8 cellular contexts compared by ENCODE assay signal in the genomic region with DNA sequence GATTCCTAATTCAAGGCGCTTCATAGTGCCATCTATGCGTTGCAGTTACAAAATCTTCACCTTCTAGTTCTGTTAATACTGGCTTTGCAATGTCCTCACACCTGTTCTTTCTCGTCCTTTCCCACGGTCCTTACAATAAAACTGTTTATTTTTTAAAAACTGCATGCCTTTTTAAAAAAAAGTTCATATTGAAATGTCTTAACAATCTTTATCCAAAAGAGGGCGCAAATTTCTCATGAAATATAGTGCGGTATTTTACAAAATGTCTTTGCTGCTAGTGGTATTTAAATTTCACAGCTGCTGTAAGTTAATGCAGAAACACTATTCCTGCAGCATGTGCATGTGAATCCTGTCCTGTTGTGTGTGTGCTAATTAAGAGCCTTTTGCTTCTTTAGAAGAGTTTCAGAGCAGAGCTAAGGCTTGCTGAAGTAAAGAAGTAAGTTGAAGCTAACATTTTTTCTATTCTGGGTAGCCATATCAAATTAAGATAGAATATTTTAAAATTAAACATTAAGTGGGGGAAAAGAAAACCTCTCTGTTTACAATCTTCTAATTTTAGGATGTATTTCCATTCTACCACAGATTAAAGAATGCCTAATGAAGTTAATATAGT. TPM values are rescaled to one million over a fixed set of nuclear protein-coding genes. Genes with fewer than 3 reads are reported as not detected.
DNase-seq lines count a peak whose midpoint lies in the region; TF ChIP-seq lines count a peak whose summit lies in the region.

No MANE protein-coding gene starts in this region.

- H3K36me3 ChIP-seq in smooth muscle cell (ENCODE audit: low read depth), result no peaks in the 10 kb centered on the region
- no peaks in the 10 kb centered on the region for H3K36me3 ChIP-seq in MG63

- peak; percentile 14 for DNase-seq in NCI-H2196 (lab: John Stamatoyannopoulos, UW; ENCODE audit: unreplicated experiment)
- DNase-seq in NCI-H2196 treated with DMSO at 0.1 percent for 48 hours (lab: John Stamatoyannopoulos, UW; ENCODE audit: unreplicated experiment), result no peak
- peak; percentile 29 for DNase-seq in NCI-H2171 treated with DMSO at 0.1 percent for 48 hours (lab: John Stamatoyannopoulos, UW)
- peak; percentile 53 for DNase-seq in dermis blood vessel endothelial cell
- DNase-seq in smooth muscle cell (lab: John Stamatoyannopoulos, UW; ENCODE audit: unreplicated experiment), result no peak
- no peak for DNase-seq in stimulated activated naive CD4-positive, alpha-beta T cell treated with Interleukin-2 at 50 U/mL for 16 hours (lab: John Stamatoyannopoulos, UW)
- no peak for DNase-seq in HuH-7 (ENCODE audit: low spot score)
- no peak for DNase-seq in MG63

- H3K4me1 ChIP-seq in smooth muscle cell (ENCODE audit: low read depth), result no peaks in the 10 kb centered on the region

- H3K4me3 ChIP-seq in smooth muscle cell (no peak overlapping the region), MG63 (no peak overlapping the region)

- no peaks in the 10 kb centered on the region for H3K79me2 ChIP-seq in smooth muscle cell (ENCODE audit: low read depth)

- 45% methylated on average over 6 of the region's 6 CpGs for WGBS in smooth muscle cell (ENCODE audit: low lambda C conversion rate)

- no peak overlapping the region for H2AFZ ChIP-seq in smooth muscle cell (ENCODE audit: low read depth)

- no peak overlapping the region for H3K27ac ChIP-seq in smooth muscle cell (ENCODE audit: low read depth)

- no peaks in the 10 kb centered on the region for H4K20me1 ChIP-seq in smooth muscle cell (ENCODE audit: low read depth)

- peak; percentile 53 for TF ChIP-seq CTCF in smooth muscle cell (IDR thresholded peaks at IDR 0.05; ENCODE audit: borderline replicate concordance, insufficient read depth, poor library complexity, severe bottlenecking)

- H3K9ac ChIP-seq in smooth muscle cell (ENCODE audit: low read depth), result no peak overlapping the region

- H3K4me2 ChIP-seq in smooth muscle cell, result no peak overlapping the region

- H3K27me3 ChIP-seq in smooth muscle cell (ENCODE audit: low read depth) (no peaks in the 10 kb centered on the region), MG63 (peaks cover 3% of the 10 kb centered on the region; the same call in 1 of the 2 replicates)

- no peaks in the 10 kb centered on the region for H3K9me3 ChIP-seq in smooth muscle cell (replicated peaks; ENCODE audit: low read depth)
- no peaks in the 10 kb centered on the region for H3K9me3 ChIP-seq in MG63

- H3F3A ChIP-seq in smooth muscle cell (ENCODE audit: low read depth), result no peaks in the 10 kb centered on the region

RNA-seq across cellular contexts. Expression of gene CLDN10, which starts 15.8 kb away (rescaled TPM):
- total RNA-seq in dermis blood vessel endothelial cell (0.88 and 1.2 TPM in 2 replicates), smooth muscle cell (1.5 TPM in 1 of 2 replicates, not detected in the other)
- 0.19 TPM in 1 of 2 replicates, not detected in the other for polyA plus RNA-seq in smooth muscle cell
- total RNA-seq in MG63 (2014; rRNA removed; shearing (Covaris generic); ENCODE audit: low replicate concordance), result not detected in 2 replicates

Comparison
In these comparisons a context has a peak if more than half of its experiments do, and no peak if none do; other contexts are left out.
1. DNase-seq: peak in NCI-H2196 (single experiment), NCI-H2171 treated with DMSO at 0.1 percent for 48 hours (single experiment) and dermis blood vessel endothelial cell (single experiment); none in NCI-H2196 treated with DMSO at 0.1 percent for 48 hours (single experiment), smooth muscle cell (single experiment), stimulated activated naive CD4-positive, alpha-beta T cell treated with Interleukin-2 at 50 U/mL for 16 hours (single experiment), HuH-7 (single experiment) and MG63 (single experiment).